6 cellular contexts compared by ENCODE assay signal in genomic region chr17:39439868-39440267, GRCh38. TPM values are rescaled to one million over a fixed set of nuclear protein-coding genes. Genes with fewer than 3 reads are reported as not detected.
A peak's percentile ranks its signal among the peaks of the same experiment; 100 is the strongest.
DNase-seq lines count a peak whose midpoint lies in the region; ATAC-seq, FAIRE-seq and TF ChIP-seq lines count a peak whose summit lies in the region.
"Not testable (repeated sequence)": the region's sequence is repeated elsewhere in the genome, so short reads cannot be mapped to it uniquely, and the experiment has no call there.

No MANE protein-coding gene starts in this region.

- not testable (repeated sequence) for TF ChIP-seq RAD21 in K562 (CRISPR knock-in tag; conservative IDR thresholded peaks at IDR 0.05 in 1 of 2, IDR thresholded peaks at IDR 0.05 in 1 of 2)

- intact Hi-C loops in CD8-positive, alpha-beta T cell (cut with DNase I, micrococcal nuclease); activated CD4-positive, alpha-beta T cell treated with anti-CD3 and anti-CD28 coated beads for 36 hours (cut with DNase I, micrococcal nuclease); K562 (cut with micrococcal nuclease): not testable (repeated sequence)

- in situ Hi-C loops in K562 (cut with MboI) = not testable (repeated sequence)

- peaks cover 49% of the 10 kb centered on the region for H3K36me3 ChIP-seq in CD8-positive, alpha-beta T cell (ENCODE audit: insufficient read depth, low read length)
- H3K36me3 ChIP-seq in K562 (ENCODE audit: control insufficient read depth, insufficient read depth, low read length) = peaks cover 78% of the 10 kb centered on the region

- not testable (repeated sequence) for H3K4me1 ChIP-seq in CD8-positive, alpha-beta T cell (ENCODE audit: insufficient read depth, low read length); K562 (replicated peaks in 1 of 2; ENCODE audit: control insufficient read depth in 2 of 2, insufficient read depth in 2 of 2, low read length in 2 of 2)

- CTCF ChIA-PET in CD8-positive, alpha-beta T cell (lab: Charles Lee) = interaction anchor here (0.6 kb wide), 1 partner anchor 165 kb away, joined by 4 read pairs; no protein-coding TSS in a partner anchor
- CTCF ChIA-PET in activated CD4-positive, alpha-beta T cell treated with anti-CD3 and anti-CD28 coated beads for 36 hours (lab: Charles Lee) = interaction anchor here (1.5 kb wide), 1 partner anchor 35 kb away, joined by 3 read pairs; no protein-coding TSS in a partner anchor
- CTCF ChIA-PET in K562 (lab: Yijun Ruan, JAX; ENCODE audit: low intra/inter-chr PET ratio) = not testable (repeated sequence)

- not testable (repeated sequence) for H3K9me3 ChIP-seq in CD8-positive, alpha-beta T cell (ENCODE audit: low read length); K562 (replicated peaks; ENCODE audit: control insufficient read depth, insufficient read depth, low read depth, low read length)

- H3K36me3 Mint-ChIP-seq in CD8-positive, alpha-beta T cell = peaks cover 70% of the 10 kb centered on the region
- H3K36me3 Mint-ChIP-seq in activated CD4-positive, alpha-beta T cell treated with anti-CD3 and anti-CD28 coated beads for 36 hours (ENCODE audit: low read depth) = peaks cover 42% of the 10 kb centered on the region
- peaks cover 100% of the 10 kb centered on the region for H3K36me3 Mint-ChIP-seq in activated T-helper 17 cell treated with anti-CD3 and anti-CD28 coated beads, Interleukin-2, amount 50 U/mL, for 72 hours (ENCODE audit: low read depth)
- peaks cover 19% of the 10 kb centered on the region for H3K36me3 Mint-ChIP-seq in activated naive CD8-positive, alpha-beta T cell treated with anti-CD3 and anti-CD28 coated beads for 36 hours
- peaks cover 22% of the 10 kb centered on the region for H3K36me3 Mint-ChIP-seq in memory B cell

- H3K79me2 ChIP-seq in K562 (ENCODE audit: control insufficient read depth, insufficient read depth, low read length) = not testable (repeated sequence)

- not testable (repeated sequence) for H3K4me2 ChIP-seq in K562 (ENCODE audit: insufficient read depth, low read length)

- BruUV-seq in K562 (replicated peaks; lab: Mats Ljungman, UMichigan) = not testable (repeated sequence)

- H3K27me3 ChIP-seq in CD8-positive, alpha-beta T cell (ENCODE audit: insufficient read depth, low read length); K562 (ENCODE audit: control insufficient read depth in 2 of 2, insufficient read depth in 2 of 2, low read length in 2 of 2): not testable (repeated sequence)

- H3K4me3 ChIP-seq in CD8-positive, alpha-beta T cell (ENCODE audit: low read depth, low read length); K562: not testable (repeated sequence)

- WGBS in K562 (ENCODE audit: insufficient coverage, low coverage, missing lambda C conversion rate) = 92% methylated on average over 2 of the region's 2 CpGs

- peak overlapping the region; percentile 32 for H3K27ac Mint-ChIP-seq in CD8-positive, alpha-beta T cell
- peak overlapping the region; percentile 25 for H3K27ac Mint-ChIP-seq in activated CD4-positive, alpha-beta T cell treated with anti-CD3 and anti-CD28 coated beads for 36 hours
- peak overlapping the region; percentile 20 for H3K27ac Mint-ChIP-seq in activated T-helper 17 cell treated with anti-CD3 and anti-CD28 coated beads, Interleukin-2, amount 50 U/mL, for 72 hours
- peak overlapping the region; percentile 28 for H3K27ac Mint-ChIP-seq in activated naive CD8-positive, alpha-beta T cell treated with anti-CD3 and anti-CD28 coated beads for 36 hours
- H3K27ac Mint-ChIP-seq in memory B cell = peak overlapping the region; percentile 6

- TF ChIP-seq POLR2A in K562 (conservative IDR thresholded peaks at IDR 0.05) = not testable (repeated sequence)

- POLR2A ChIA-PET in CD8-positive, alpha-beta T cell (lab: Charles Lee) = interaction anchor here (0.6 kb wide), 1 partner anchor 26 kb away, joined by 4 read pairs; no protein-coding TSS in a partner anchor
- POLR2A ChIA-PET in activated CD4-positive, alpha-beta T cell treated with anti-CD3 and anti-CD28 coated beads for 36 hours (lab: Charles Lee) = interaction anchor here (1.2 kb wide), 1 partner anchor 12 kb away, joined by 5 read pairs; the partner anchor contains the start of gene MED1
- POLR2A ChIA-PET in K562 (lab: Yijun Ruan, JAX) = interaction anchor here (0.7 to 1.2 kb wide), 3 partner anchors 9 to 17 kb away, joined by 3 to 4 read pairs (median 3); partner anchors contain the start of gene MED1

- not testable (repeated sequence) for H3K4me3 Mint-ChIP-seq in CD8-positive, alpha-beta T cell; activated CD4-positive, alpha-beta T cell treated with anti-CD3 and anti-CD28 coated beads for 36 hours; activated T-helper 17 cell treated with anti-CD3 and anti-CD28 coated beads, Interleukin-2, amount 50 U/mL, for 72 hours; activated naive CD8-positive, alpha-beta T cell treated with anti-CD3 and anti-CD28 coated beads for 36 hours; memory B cell

- not testable (repeated sequence) for H4K20me1 ChIP-seq in K562 (replicated peaks; ENCODE audit: control insufficient read depth, insufficient read depth, low read length)

- H3K9me1 ChIP-seq in K562 (ENCODE audit: control insufficient read depth, insufficient read depth, low read length) = not testable (repeated sequence)

- not testable (repeated sequence) for H2AFZ ChIP-seq in K562 (ENCODE audit: low read depth, low read length)

- TF ChIP-seq EP300 in K562 (IDR thresholded peaks at IDR 0.05; ENCODE audit: low read length) = not testable (repeated sequence)

- not testable (repeated sequence) for FAIRE-seq in K562 (lab: Jason Lieb, UNC)

- not testable (repeated sequence) for H3K27ac ChIP-seq in CD8-positive, alpha-beta T cell (ENCODE audit: low read depth, low read length); K562 (ENCODE audit: extremely low read depth, low read depth, low read length)

- not testable (repeated sequence) for H3K4me1 Mint-ChIP-seq in CD8-positive, alpha-beta T cell (ENCODE audit: low read depth); activated CD4-positive, alpha-beta T cell treated with anti-CD3 and anti-CD28 coated beads for 36 hours; activated T-helper 17 cell treated with anti-CD3 and anti-CD28 coated beads, Interleukin-2, amount 50 U/mL, for 72 hours; activated naive CD8-positive, alpha-beta T cell treated with anti-CD3 and anti-CD28 coated beads for 36 hours; memory B cell

- not testable (repeated sequence) for H3K9me3 Mint-ChIP-seq in CD8-positive, alpha-beta T cell; activated CD4-positive, alpha-beta T cell treated with anti-CD3 and anti-CD28 coated beads for 36 hours (ENCODE audit: low read depth); activated T-helper 17 cell treated with anti-CD3 and anti-CD28 coated beads, Interleukin-2, amount 50 U/mL, for 72 hours; activated naive CD8-positive, alpha-beta T cell treated with anti-CD3 and anti-CD28 coated beads for 36 hours; memory B cell

- TF ChIP-seq CTCF in CD8-positive, alpha-beta T cell (IDR thresholded peaks at IDR 0.05); K562 (IDR thresholded peaks at IDR 0.05 in 2 of 3, conservative IDR thresholded peaks at IDR 0.05 in 1 of 3; ENCODE audit: insufficient read depth in 2 of 3, low read depth in 1 of 3, low read length in 3 of 3): not testable (repeated sequence)

- H3K27me3 Mint-ChIP-seq in CD8-positive, alpha-beta T cell (ENCODE audit: low read depth); activated CD4-positive, alpha-beta T cell treated with anti-CD3 and anti-CD28 coated beads for 36 hours; activated T-helper 17 cell treated with anti-CD3 and anti-CD28 coated beads, Interleukin-2, amount 50 U/mL, for 72 hours; activated naive CD8-positive, alpha-beta T cell treated with anti-CD3 and anti-CD28 coated beads for 36 hours; memory B cell: not testable (repeated sequence)

- not testable (repeated sequence) for DNase-seq in CD8-positive, alpha-beta T cell; activated CD4-positive, alpha-beta T cell treated with anti-CD3 and anti-CD28 coated beads for 36 hours; activated naive CD8-positive, alpha-beta T cell treated with anti-CD3 and anti-CD28 coated beads for 36 hours; K562 (ENCODE audit: extremely low read depth in 1 of 4, low spot score in 3 of 4); memory B cell (ENCODE audit: low spot score in 2 of 2)

- ATAC-seq in CD8-positive, alpha-beta T cell; activated CD4-positive, alpha-beta T cell treated with anti-CD3 and anti-CD28 coated beads for 36 hours; activated T-helper 17 cell treated with anti-CD3 and anti-CD28 coated beads, Interleukin-2, amount 50 U/mL, for 72 hours (replicated peaks); K562; memory B cell (ENCODE audit: low read depth): not testable (repeated sequence)

- not testable (repeated sequence) for H3K9ac ChIP-seq in K562 (ENCODE audit: insufficient read depth in 1 of 2, low read depth in 2 of 2, low read length in 2 of 2)

RNA-seq across cellular contexts. Expression of gene MED1, which starts 11.2 kb away (rescaled TPM):
- total RNA-seq in CD8-positive, alpha-beta T cell = 10 to 100 TPM; 35.1 to 37.3 TPM
- total RNA-seq in activated CD4-positive, alpha-beta T cell treated with anti-CD3 and anti-CD28 coated beads for 36 hours = 10 to 100 TPM; 66.1 to 76.1 TPM
- 10 to 100 TPM; 50.4 to 69.0 TPM for total RNA-seq in activated T-helper 17 cell treated with anti-CD3 and anti-CD28 coated beads, Interleukin-2, amount 50 U/mL, for 72 hours
- total RNA-seq in activated naive CD8-positive, alpha-beta T cell treated with anti-CD3 and anti-CD28 coated beads for 36 hours = 10 to 100 TPM; 78.4 to 83.1 TPM
- 74.2 and 86.9 TPM in 2 replicates for total RNA-seq in K562 (2011; cell fraction: chromatin; rRNA removed; ENCODE audit: low replicate concordance)
- 43.0 and 57.4 TPM in 2 replicates for total RNA-seq in K562 (2011; cell fraction: nucleolus; rRNA removed)
- total RNA-seq in K562 (2011; cell fraction: nucleoplasm; rRNA removed) = 51.0 and 62.5 TPM in 2 replicates
- total RNA-seq in K562 (2014; rRNA removed) (28.8 and 29.0 TPM in 2 replicates), K562 (2014; rRNA removed; fragmentation: Illumina TruSeq; extraction: Trizol) (46.7 and 52.0 TPM in 2 replicates), K562 (2015; rRNA removed; fragmentation: Illumina TruSeq; extraction: Trizol) (46.1 and 48.1 TPM in 2 replicates), K562 (2021) (46.5 and 51.2 TPM in 2 replicates)
- polyA plus RNA-seq in K562 (2011; rRNA removed) (35.7 and 55.2 TPM in 2 replicates), K562 (2014; fragmentation: Illumina TruSeq; extraction: Trizol) (54.6 and 59.8 TPM in 2 replicates), K562 (2014; fragmentation: Nextera tagmentation; extraction: Ambion mirVana) (10 to 100 TPM; 14.0 to 14.1 TPM), K562 (2014; rRNA removed) (32.0 and 38.8 TPM in 2 replicates)
- polyA plus RNA-seq in K562 (2011; cell fraction: cytosol; rRNA removed) = 24.1 and 25.9 TPM in 2 replicates
- polyA plus RNA-seq in K562 (2011; cell fraction: nucleus; rRNA removed) = 31.0 and 41.8 TPM in 2 replicates
- polyA plus RNA-seq in K562 (2012) = 23.4 and 33.6 TPM in 2 replicates
- 58.6 and 80.9 TPM in 2 replicates for polyA minus RNA-seq in K562 (2011; rRNA and poly(A)+ RNA removed)
- polyA minus RNA-seq in K562 (2011; cell fraction: cytosol; rRNA and poly(A)+ RNA removed) = 21.6 and 40.0 TPM in 2 replicates
- polyA minus RNA-seq in K562 (2011; cell fraction: nucleus; rRNA and poly(A)+ RNA removed) = 24.0 and 33.7 TPM in 2 replicates

RNA-seq across cellular contexts. Expression of gene CDK12, which starts 21.4 kb away (rescaled TPM):
- 100 to 1,000 TPM in 1 of 2 experiments, 10 to 100 TPM in 1; 95.5 to 101 TPM for total RNA-seq in CD8-positive, alpha-beta T cell
- total RNA-seq in activated CD4-positive, alpha-beta T cell treated with anti-CD3 and anti-CD28 coated beads for 36 hours = 10 to 100 TPM; 65.9 to 83.3 TPM
- 10 to 100 TPM; 63.7 to 81.9 TPM for total RNA-seq in activated T-helper 17 cell treated with anti-CD3 and anti-CD28 coated beads, Interleukin-2, amount 50 U/mL, for 72 hours
- total RNA-seq in activated naive CD8-positive, alpha-beta T cell treated with anti-CD3 and anti-CD28 coated beads for 36 hours = 10 to 100 TPM; 78.8 to 82.1 TPM
- total RNA-seq in K562 (2011; cell fraction: chromatin; rRNA removed; ENCODE audit: low replicate concordance) = 131 and 199 TPM in 2 replicates
- total RNA-seq in K562 (2011; cell fraction: nucleolus; rRNA removed) = 65.4 and 66.8 TPM in 2 replicates
- 90.0 and 108 TPM in 2 replicates for total RNA-seq in K562 (2011; cell fraction: nucleoplasm; rRNA removed)
- total RNA-seq in K562 (2014; rRNA removed) (35.1 and 45.6 TPM in 2 replicates), K562 (2014; rRNA removed; fragmentation: Illumina TruSeq; extraction: Trizol) (38.1 and 39.0 TPM in 2 replicates), K562 (2015; rRNA removed; fragmentation: Illumina TruSeq; extraction: Trizol) (48.7 and 51.5 TPM in 2 replicates), K562 (2021) (63.7 and 65.6 TPM in 2 replicates)
- polyA plus RNA-seq in K562 (2011; rRNA removed) (23.5 and 36.8 TPM in 2 replicates), K562 (2014; fragmentation: Illumina TruSeq; extraction: Trizol) (49.2 and 52.2 TPM in 2 replicates), K562 (2014; fragmentation: Nextera tagmentation; extraction: Ambion mirVana) (1 to 10 TPM; 3.4 to 3.7 TPM), K562 (2014; rRNA removed) (29.1 and 33.1 TPM in 2 replicates)
- polyA plus RNA-seq in K562 (2011; cell fraction: cytosol; rRNA removed) = 15.9 and 26.1 TPM in 2 replicates
- polyA plus RNA-seq in K562 (2011; cell fraction: nucleus; rRNA removed) = 25.6 and 63.0 TPM in 2 replicates
- polyA plus RNA-seq in K562 (2012) = 32.5 and 32.9 TPM in 2 replicates
- polyA minus RNA-seq in K562 (2011; rRNA and poly(A)+ RNA removed) = 51.1 and 73.2 TPM in 2 replicates
- 42.8 and 63.1 TPM in 2 replicates for polyA minus RNA-seq in K562 (2011; cell fraction: cytosol; rRNA and poly(A)+ RNA removed)
- polyA minus RNA-seq in K562 (2011; cell fraction: nucleus; rRNA and poly(A)+ RNA removed) = 36.4 and 40.9 TPM in 2 replicates

RNA-seq across cellular contexts. Expression of gene FBXL20, which starts 38.4 kb away (rescaled TPM):
- 10 to 100 TPM; 12.1 to 14.0 TPM for total RNA-seq in CD8-positive, alpha-beta T cell
- total RNA-seq in activated CD4-positive, alpha-beta T cell treated with anti-CD3 and anti-CD28 coated beads for 36 hours = 10 to 100 TPM; 16.9 to 18.9 TPM
- total RNA-seq in activated T-helper 17 cell treated with anti-CD3 and anti-CD28 coated beads, Interleukin-2, amount 50 U/mL, for 72 hours = 10 to 100 TPM; 20.2 to 20.7 TPM
- 10 to 100 TPM; 15.7 to 16.3 TPM for total RNA-seq in activated naive CD8-positive, alpha-beta T cell treated with anti-CD3 and anti-CD28 coated beads for 36 hours
- total RNA-seq in K562 (2011; cell fraction: chromatin; rRNA removed; ENCODE audit: low replicate concordance) = 21.3 and 41.9 TPM in 2 replicates
- total RNA-seq in K562 (2011; cell fraction: nucleolus; rRNA removed) = 11.3 and 12.9 TPM in 2 replicates
- total RNA-seq in K562 (2011; cell fraction: nucleoplasm; rRNA removed) = 24.6 and 38.2 TPM in 2 replicates
- total RNA-seq in K562 (2014; rRNA removed) = 5.1 and 6.9 TPM in 2 replicates
- total RNA-seq in K562 (2014; rRNA removed; fragmentation: Illumina TruSeq; extraction: Trizol) = 8.6 and 11.7 TPM in 2 replicates
- 5.6 and 6.3 TPM in 2 replicates for total RNA-seq in K562 (2015; rRNA removed; fragmentation: Illumina TruSeq; extraction: Trizol)
- 13.6 and 15.1 TPM in 2 replicates for total RNA-seq in K562 (2021)
- polyA plus RNA-seq in K562 (2011; rRNA removed) = 9.4 and 10.4 TPM in 2 replicates
- 7.3 and 7.9 TPM in 2 replicates for polyA plus RNA-seq in K562 (2011; cell fraction: cytosol; rRNA removed)
- 9.1 and 10.9 TPM in 2 replicates for polyA plus RNA-seq in K562 (2011; cell fraction: nucleus; rRNA removed)
- 4.6 and 6.6 TPM in 2 replicates for polyA plus RNA-seq in K562 (2012)
- 6.2 and 6.3 TPM in 2 replicates for polyA plus RNA-seq in K562 (2014; fragmentation: Illumina TruSeq; extraction: Trizol)
- polyA plus RNA-seq in K562 (2014; fragmentation: Nextera tagmentation; extraction: Ambion mirVana) = 1 to 10 TPM; 1.8 to 3.0 TPM
- 4.5 and 4.7 TPM in 2 replicates for polyA plus RNA-seq in K562 (2014; rRNA removed)
- polyA minus RNA-seq in K562 (2011; rRNA and poly(A)+ RNA removed) = 18.0 and 22.0 TPM in 2 replicates
- polyA minus RNA-seq in K562 (2011; cell fraction: cytosol; rRNA and poly(A)+ RNA removed) = 10.3 and 10.8 TPM in 2 replicates
- 3.2 and 5.2 TPM in 2 replicates for polyA minus RNA-seq in K562 (2011; cell fraction: nucleus; rRNA and poly(A)+ RNA removed)
